8 cellular contexts compared by ENCODE assay signal in the genomic region with DNA sequence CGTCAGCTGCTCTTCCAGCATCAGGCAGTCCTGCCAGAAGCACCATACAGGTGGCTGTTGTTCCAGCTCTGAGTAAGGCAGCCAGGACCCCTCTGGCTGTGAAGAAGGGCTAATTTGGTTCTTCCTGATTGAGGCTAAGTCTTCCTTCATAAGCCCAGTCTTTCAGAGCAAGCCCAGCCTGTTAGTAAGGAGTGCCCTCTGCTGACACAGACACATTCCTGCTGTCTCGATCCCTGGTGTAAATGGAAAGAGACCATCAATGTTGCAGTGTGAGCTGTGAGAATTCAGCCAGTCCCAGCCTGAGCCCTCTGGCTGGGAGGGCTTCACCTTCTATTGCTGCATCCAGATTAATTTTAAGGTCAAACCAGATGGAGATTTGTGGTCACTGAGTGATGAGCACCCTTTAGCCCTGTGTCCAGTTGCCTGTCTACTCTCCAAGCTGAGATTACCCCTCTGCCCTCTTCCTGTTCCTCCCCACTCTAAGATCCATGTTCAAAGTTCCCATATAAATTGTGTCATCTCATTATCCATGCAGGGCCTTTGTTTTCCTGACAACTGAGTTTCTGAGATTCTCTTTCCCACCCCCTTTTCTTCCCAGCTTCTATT. TPM values are rescaled to one million over a fixed set of nuclear protein-coding genes. Genes with fewer than 3 reads are reported as not detected.
DNase-seq lines count a peak whose midpoint lies in the region; ATAC-seq and TF ChIP-seq lines count a peak whose summit lies in the region.

No MANE protein-coding gene starts in this region.

- H3K4me3 ChIP-seq in AG04450 (ENCODE audit: low read depth, low read length) (no peak overlapping the region), spleen (no peak overlapping the region)

- peak; percentile 63 for TF ChIP-seq CTCF in AG04450 (IDR thresholded peaks at IDR 0.05; ENCODE audit: low read depth, low read length)
- peak in 8 of 11 experiments; percentile 27 to 51 (median 48) for TF ChIP-seq CTCF in spleen (IDR thresholded peaks at IDR 0.05 in 8 of 11, conservative IDR thresholded peaks at IDR 0.05 in 3 of 11)

- H3K27ac ChIP-seq in AG04450 (ENCODE audit: low read depth, low read length) (no peak overlapping the region), spleen (no peak overlapping the region)

- CTCF ChIA-PET in AG04450 (lab: Charles Lee) = interaction anchor here (0.6 to 2.7 kb wide), 6 partner anchors 14 to 371 kb away, joined by 3 to 14 read pairs (median 6); no protein-coding TSS in a partner anchor

- WGBS in spleen, 5 donors = 13 to 39% (median 31%) methylated on average over 1 to 2 of the region's 2 CpGs

- H3K27me3 ChIP-seq in AG04450 (ENCODE audit: control insufficient read depth, insufficient read depth, low read length) (peaks cover 11% of the 10 kb centered on the region), spleen (replicated peaks in 1 of 7) (peaks cover 0 to 23% (median 0%) of the 10 kb centered on the region in 7 donors)

- peaks cover 0 to 25% (median 12%) of the 10 kb centered on the region in 6 donors for H3K4me1 ChIP-seq in spleen

- intact Hi-C loops in head of caudate nucleus (cut with DNase I) (no loop called here), spleen (cut with DNase I; ENCODE audit: low total_unique reads) (no loop called here)

- H3K9me3 ChIP-seq in AG04450 (ENCODE audit: control insufficient read depth, insufficient read depth, low read length) (no peaks in the 10 kb centered on the region), spleen (no peaks in the 10 kb centered on the region)

- ATAC-seq in SK-N-SH treated with all-trans-retinoic acid at 6 μM for 48 hours (peak; percentile 95), HG02973 (IDR thresholded peaks at IDR 0.05; ENCODE audit: unreplicated experiment) (no peak), HG03280 (IDR thresholded peaks at IDR 0.05; ENCODE audit: unreplicated experiment) (no peak)

- TF ChIP-seq POLR2A in spleen (IDR thresholded peaks at IDR 0.05) = no peak

- POLR2A ChIA-PET in AG04450 (lab: Yijun Ruan, JAX) = no interaction called here

- no peaks in the 10 kb centered on the region for H3K36me3 ChIP-seq in spleen

- no peak for DNase-seq in AG04450 (ENCODE audit: low read depth, low spot score)
- peak; percentile 28 for DNase-seq in H4 (ENCODE audit: low spot score)
- DNase-seq in head of caudate nucleus = peak in 31 of 42 donors; percentile 9 to 67 (median 38)
- DNase-seq in spleen = no peak
- no peak for DNase-seq in activated T-cell treated with anti-CD3 and anti-CD28 coated beads for 4 hours

TF ChIP-seq in SK-N-SH treated with all-trans-retinoic acid at 6 μM for 48 hours, 23 proteins besides CTCF, POLR2A, EP300 and RAD21:
- no peak for TF ChIP-seq ARNTL (CRISPR knock-in tag; IDR thresholded peaks at IDR 0.05; ENCODE audit: borderline replicate concordance, low read depth)
- TF ChIP-seq ESRRG (CRISPR knock-in tag; IDR thresholded peaks at IDR 0.05) = no peak
- TF ChIP-seq, protein P1, sequence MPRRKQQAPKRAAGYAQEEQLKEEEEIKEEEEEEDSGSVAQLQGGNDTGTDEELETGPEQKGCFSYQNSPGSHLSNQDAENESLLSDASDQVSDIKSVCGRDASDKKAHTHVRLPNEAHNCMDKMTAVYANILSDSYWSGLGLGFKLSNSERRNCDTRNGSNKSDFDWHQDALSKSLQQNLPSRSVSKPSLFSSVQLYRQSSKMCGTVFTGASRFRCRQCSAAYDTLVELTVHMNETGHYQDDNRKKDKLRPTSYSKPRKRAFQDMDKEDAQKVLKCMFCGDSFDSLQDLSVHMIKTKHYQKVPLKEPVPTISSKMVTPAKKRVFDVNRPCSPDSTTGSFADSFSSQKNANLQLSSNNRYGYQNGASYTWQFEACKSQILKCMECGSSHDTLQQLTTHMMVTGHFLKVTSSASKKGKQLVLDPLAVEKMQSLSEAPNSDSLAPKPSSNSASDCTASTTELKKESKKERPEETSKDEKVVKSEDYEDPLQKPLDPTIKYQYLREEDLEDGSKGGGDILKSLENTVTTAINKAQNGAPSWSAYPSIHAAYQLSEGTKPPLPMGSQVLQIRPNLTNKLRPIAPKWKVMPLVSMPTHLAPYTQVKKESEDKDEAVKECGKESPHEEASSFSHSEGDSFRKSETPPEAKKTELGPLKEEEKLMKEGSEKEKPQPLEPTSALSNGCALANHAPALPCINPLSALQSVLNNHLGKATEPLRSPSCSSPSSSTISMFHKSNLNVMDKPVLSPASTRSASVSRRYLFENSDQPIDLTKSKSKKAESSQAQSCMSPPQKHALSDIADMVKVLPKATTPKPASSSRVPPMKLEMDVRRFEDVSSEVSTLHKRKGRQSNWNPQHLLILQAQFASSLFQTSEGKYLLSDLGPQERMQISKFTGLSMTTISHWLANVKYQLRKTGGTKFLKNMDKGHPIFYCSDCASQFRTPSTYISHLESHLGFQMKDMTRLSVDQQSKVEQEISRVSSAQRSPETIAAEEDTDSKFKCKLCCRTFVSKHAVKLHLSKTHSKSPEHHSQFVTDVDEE (CRISPR knock-in tag; IDR thresholded peaks at IDR 0.05) = no peak
- TF ChIP-seq, protein P2, sequence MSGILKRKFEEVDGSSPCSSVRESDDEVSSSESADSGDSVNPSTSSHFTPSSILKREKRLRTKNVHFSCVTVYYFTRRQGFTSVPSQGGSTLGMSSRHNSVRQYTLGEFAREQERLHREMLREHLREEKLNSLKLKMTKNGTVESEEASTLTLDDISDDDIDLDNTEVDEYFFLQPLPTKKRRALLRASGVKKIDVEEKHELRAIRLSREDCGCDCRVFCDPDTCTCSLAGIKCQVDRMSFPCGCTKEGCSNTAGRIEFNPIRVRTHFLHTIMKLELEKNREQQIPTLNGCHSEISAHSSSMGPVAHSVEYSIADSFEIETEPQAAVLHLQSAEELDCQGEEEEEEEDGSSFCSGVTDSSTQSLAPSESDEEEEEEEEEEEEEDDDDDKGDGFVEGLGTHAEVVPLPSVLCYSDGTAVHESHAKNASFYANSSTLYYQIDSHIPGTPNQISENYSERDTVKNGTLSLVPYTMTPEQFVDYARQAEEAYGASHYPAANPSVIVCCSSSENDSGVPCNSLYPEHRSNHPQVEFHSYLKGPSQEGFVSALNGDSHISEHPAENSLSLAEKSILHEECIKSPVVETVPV (CRISPR knock-in tag; IDR thresholded peaks at IDR 0.05) = no peak
- no peak for TF ChIP-seq TCF4 (CRISPR knock-in tag; IDR thresholded peaks at IDR 0.05; ENCODE audit: borderline replicate concordance)
- no peak for TF ChIP-seq ZNF565 (CRISPR knock-in tag; conservative IDR thresholded peaks at IDR 0.05; ENCODE audit: low read depth)
- no peak for TF ChIP-seq ZFP30 (CRISPR knock-in tag; IDR thresholded peaks at IDR 0.05)
- no peak for TF ChIP-seq ISL1 (CRISPR knock-in tag; IDR thresholded peaks at IDR 0.05)
TF ChIP-seq in SK-N-SH treated with all-trans-retinoic acid at 6 μM for 48 hours: peak in this region for 0.

RNA-seq across cellular contexts. Expression of a gene that starts 44.8 kb away (rescaled TPM):
- polyA plus RNA-seq in AG04450 (2011; rRNA removed) (42.3 and 53.7 TPM in 2 replicates), spleen (1 to 10 TPM; 1.4 to 3.9 (median 1.7) TPM)
- 96.0 and 123 TPM in 2 replicates for polyA minus RNA-seq in AG04450 (2011; rRNA and poly(A)+ RNA removed)
- 35.2 and 38.4 TPM in 2 replicates for total RNA-seq in H4 (2014; rRNA removed; shearing (Covaris generic))
- total RNA-seq in spleen = 10 to 100 TPM; 14.0 to 50.9 (median 24.5) TPM

Comparison
In these comparisons a context has a peak if more than half of its experiments do, and no peak if none do; other contexts are left out.
1. DNase-seq: peak in H4 (single experiment) and head of caudate nucleus (31 of 42); none in AG04450 (single experiment), spleen (single experiment) and activated T-cell treated with anti-CD3 and anti-CD28 coated beads for 4 hours (single experiment).